ENCODE assay signal across 25 cellular contexts in the genomic region with DNA sequence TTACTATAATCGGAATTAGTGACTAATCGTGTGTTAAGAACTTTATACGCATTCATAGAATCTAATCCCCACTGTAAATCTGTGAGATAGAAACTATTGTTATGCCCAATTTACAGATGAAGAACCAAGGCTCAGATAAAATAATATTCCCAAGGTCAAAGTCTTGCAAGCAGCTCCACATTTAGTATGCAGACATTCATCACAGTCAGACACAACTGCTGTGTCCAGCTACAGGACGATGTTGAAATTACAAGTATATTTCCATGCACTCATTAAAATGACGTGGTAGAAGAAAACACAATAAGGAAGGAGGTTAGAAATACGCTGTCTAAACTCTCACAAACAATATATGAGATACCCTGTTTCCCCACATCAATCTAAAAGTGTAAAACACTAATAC.
DNase-seq lines count a peak whose midpoint lies in the region; ATAC-seq and TF ChIP-seq lines count a peak whose summit lies in the region.
"Had no signal": no experiment of that assay in that cellular context is flagged by ENCODE, and none has a peak within 500 bp of the region (broad histone marks: within the 10 kb centered on the region; RNA-seq: fewer than 3 reads in every experiment).

No MANE protein-coding gene starts in this region.

- H3K9me2 ChIP-seq in PC-3 (replicated peaks; ENCODE audit: low read length), result no peaks in the 10 kb centered on the region

- DNase-seq in AG10803 (ENCODE audit: low read depth) (no peak), PC-3 (no peak), fibroblast of mammary gland (ENCODE audit: low read depth) (peak; percentile 6), Ammon's horn (ENCODE audit: low spot score) (no peak), Right ventricle myocardium inferior (ENCODE audit: missing footprints) (no peak), NCI-H1092 treated with DMSO at 0.1 percent for 48 hours (lab: John Stamatoyannopoulos, UW) (no peak)
- no peak for DNase-seq in CD8-positive, alpha-beta T cell
- DNase-seq in central memory CD4-positive, alpha-beta T cell, result no peak
- DNase-seq: activated B cell treated with CpG ODN at 0.5 μM for 24 hours; activated CD8-positive, alpha-beta T cell treated with anti-CD3 and anti-CD28 coated beads, Interleukin-2, amount 10 ng/mL, durations not matched to agents 7 days and 5 days; activated naive CD4-positive, alpha-beta T cell treated with anti-CD3 and anti-CD28 coated beads for 36 hours; activated T-cell treated with anti-CD3 and anti-CD28 coated beads, Interleukin-2, amount 50 U/mL, for 4 hours; Caco-2; NCI-H1694; NCI-H2227 treated with DMSO at 0.1 percent for 48 hours; NCI-H82; psoas muscle; stimulated activated naive CD4-positive, alpha-beta T cell had no signal

- peaks cover 27% of the 10 kb centered on the region for H3K4me1 ChIP-seq in CD8-positive, alpha-beta T cell (ENCODE audit: insufficient read depth, low read length)
- no peaks in the 10 kb centered on the region for H3K4me1 ChIP-seq in PC-3 (ENCODE audit: insufficient read depth, low read length)
- H3K4me1 ChIP-seq: ascending aorta, Caco-2, neural progenitor cell, psoas muscle had no signal

- no peak overlapping the region for H3K9ac ChIP-seq in PC-3 (ENCODE audit: low read length)
- H3K9ac ChIP-seq: neural progenitor cell had no signal

- H3K9me3 ChIP-seq in CD8-positive, alpha-beta T cell (ENCODE audit: low read length), result no peaks in the 10 kb centered on the region
- no peaks in the 10 kb centered on the region for H3K9me3 ChIP-seq in PC-3 (ENCODE audit: low read length)
- H3K9me3 ChIP-seq: ascending aorta, Caco-2, HAP-1, psoas muscle, tibial nerve had no signal

- no peaks in the 10 kb centered on the region for H3F3A ChIP-seq in PC-3 (ENCODE audit: low read length, unreplicated experiment)

- H3K4me3 Mint-ChIP-seq in CD8-positive, alpha-beta T cell, result no peak overlapping the region
- H3K4me3 Mint-ChIP-seq: activated B cell treated with CpG ODN at 0.5 μM for 24 hours; activated CD8-positive, alpha-beta T cell treated with anti-CD3 and anti-CD28 coated beads, Interleukin-2, amount 10 ng/mL, durations not matched to agents 7 days and 5 days; activated naive CD4-positive, alpha-beta T cell treated with anti-CD3 and anti-CD28 coated beads for 36 hours; activated T-cell treated with anti-CD3 and anti-CD28 coated beads, Interleukin-2, amount 50 U/mL, for 4 hours; neural progenitor cell had no signal

- H2AFZ ChIP-seq in PC-3 (ENCODE audit: low read length), result no peak overlapping the region
- H2AFZ ChIP-seq: hepatocyte, neural progenitor cell had no signal

- intact Hi-C loops in CD8-positive, alpha-beta T cell (cut with DNase I, micrococcal nuclease), result loop anchor here in 1 of 2 experiments (2.0 kb wide), 1 partner anchor 13 kb away; no protein-coding TSS in a partner anchor
- intact Hi-C loops in PC-3 (cut with micrococcal nuclease) (no loop called here), Right ventricle myocardium inferior (cut with DNase I) (no loop called here)

- H3K27me3 ChIP-seq in CD8-positive, alpha-beta T cell (ENCODE audit: insufficient read depth, low read length), result no peaks in the 10 kb centered on the region
- H3K27me3 ChIP-seq in PC-3 (ENCODE audit: low read length), result no peaks in the 10 kb centered on the region
- H3K27me3 ChIP-seq: ascending aorta, hepatocyte, tibial nerve had no signal

- H3K27me3 Mint-ChIP-seq in CD8-positive, alpha-beta T cell (ENCODE audit: low read depth), result no peaks in the 10 kb centered on the region
- H3K27me3 Mint-ChIP-seq: activated B cell treated with CpG ODN at 0.5 μM for 24 hours had no signal

- no peak overlapping the region for H3K27ac ChIP-seq in CD8-positive, alpha-beta T cell (ENCODE audit: low read depth, low read length)
- H3K27ac ChIP-seq in PC-3 (ENCODE audit: low read length), result no peak overlapping the region
- H3K27ac ChIP-seq: ascending aorta, hepatocyte, neural progenitor cell, psoas muscle, skin epidermis had no signal

- no peak for ATAC-seq in CD8-positive, alpha-beta T cell
- ATAC-seq in PC-3 (peak; percentile 45; the same call in 1 of the 2 replicates), Right ventricle myocardium inferior (no peak)
- ATAC-seq: activated CD8-positive, alpha-beta T cell treated with anti-CD3 and anti-CD28 coated beads, Interleukin-2, amount 10 ng/mL, durations not matched to agents 7 days and 5 days; activated T-cell treated with anti-CD3 and anti-CD28 coated beads, Interleukin-2, amount 50 U/mL, for 4 hours; HepG2; psoas muscle had no signal

- no peak overlapping the region for H3K4me2 ChIP-seq in PC-3 (ENCODE audit: low read length)
- H3K4me2 ChIP-seq: hepatocyte, neural progenitor cell had no signal

- H3K36me3 Mint-ChIP-seq in CD8-positive, alpha-beta T cell, result peaks cover 62% of the 10 kb centered on the region

- no peaks in the 10 kb centered on the region for H3K79me2 ChIP-seq in PC-3 (ENCODE audit: low read length)
- H3K79me2 ChIP-seq: hepatocyte had no signal

- peak; percentile 12 for TF ChIP-seq CTCF in AG10803 (conservative IDR thresholded peaks at IDR 0.05; ENCODE audit: low read length)
- TF ChIP-seq CTCF in CD8-positive, alpha-beta T cell (IDR thresholded peaks at IDR 0.05), result no peak
- 0 out of 2 replicates have a peak, but pooled peaks have one; percentile 7 for TF ChIP-seq CTCF in PC-3 (conservative IDR thresholded peaks at IDR 0.05; ENCODE audit: low read depth, low read length)
- no peak for TF ChIP-seq CTCF in fibroblast of mammary gland (conservative IDR thresholded peaks at IDR 0.05; ENCODE audit: control insufficient read depth, insufficient read depth, low read depth, low read length)

- POLR2A ChIA-PET in CD8-positive, alpha-beta T cell (lab: Charles Lee), result no interaction called here
- POLR2A ChIA-PET in PC-3 (lab: Charles Lee; ENCODE audit: unreplicated experiment), result no interaction called here

- H3K4me3 ChIP-seq in AG10803 (ENCODE audit: low read length) (no peak overlapping the region), PC-3 (ENCODE audit: low read length) (no peak overlapping the region), fibroblast of mammary gland (ENCODE audit: control insufficient read depth, low read depth, low read length) (no peak overlapping the region)
- no peak overlapping the region for H3K4me3 ChIP-seq in CD8-positive, alpha-beta T cell (ENCODE audit: low read depth, low read length)
- H3K4me3 ChIP-seq: ascending aorta, HAP-1, hepatocyte, neural progenitor cell, psoas muscle, skin epidermis, tibial nerve had no signal

- H3K9me3 Mint-ChIP-seq in CD8-positive, alpha-beta T cell, result no peaks in the 10 kb centered on the region
- H3K9me3 Mint-ChIP-seq: activated B cell treated with CpG ODN at 0.5 μM for 24 hours; activated naive CD4-positive, alpha-beta T cell treated with anti-CD3 and anti-CD28 coated beads for 36 hours; activated T-cell treated with anti-CD3 and anti-CD28 coated beads, Interleukin-2, amount 50 U/mL, for 4 hours; neural progenitor cell had no signal

- H3K4me1 Mint-ChIP-seq in CD8-positive, alpha-beta T cell (ENCODE audit: low read depth), result peaks cover 39% of the 10 kb centered on the region

- H3K36me3 ChIP-seq in CD8-positive, alpha-beta T cell (ENCODE audit: insufficient read depth, low read length), result peaks cover 39% of the 10 kb centered on the region
- H3K36me3 ChIP-seq in PC-3 (ENCODE audit: low read depth, low read length), result no peaks in the 10 kb centered on the region
- H3K36me3 ChIP-seq: HAP-1, neural progenitor cell had no signal

- CTCF ChIA-PET in CD8-positive, alpha-beta T cell (lab: Charles Lee), result no interaction called here
- CTCF ChIA-PET in PC-3 (lab: Charles Lee), result no interaction called here

- H3K27ac Mint-ChIP-seq in CD8-positive, alpha-beta T cell, result peak overlapping the region; percentile 14
- H3K27ac Mint-ChIP-seq: activated B cell treated with CpG ODN at 0.5 μM for 24 hours; activated naive CD4-positive, alpha-beta T cell treated with anti-CD3 and anti-CD28 coated beads for 36 hours; neural progenitor cell had no signal

- no TSS peak for BruUV-seq in PC-3 (replicated peaks; lab: Mats Ljungman, UMichigan)

- H4K20me1 ChIP-seq in PC-3 (ENCODE audit: low read length), result no peaks in the 10 kb centered on the region

Comparison
In these comparisons a context has a peak if more than half of its experiments do, and no peak if none do; other contexts are left out.
1. CTCF ChIP-seq: peak in AG10803 (single experiment) and PC-3 (single experiment); none in CD8-positive, alpha-beta T cell (single experiment) and fibroblast of mammary gland (single experiment).